ENCODE assay signal across 28 cellular contexts in the genomic region with DNA sequence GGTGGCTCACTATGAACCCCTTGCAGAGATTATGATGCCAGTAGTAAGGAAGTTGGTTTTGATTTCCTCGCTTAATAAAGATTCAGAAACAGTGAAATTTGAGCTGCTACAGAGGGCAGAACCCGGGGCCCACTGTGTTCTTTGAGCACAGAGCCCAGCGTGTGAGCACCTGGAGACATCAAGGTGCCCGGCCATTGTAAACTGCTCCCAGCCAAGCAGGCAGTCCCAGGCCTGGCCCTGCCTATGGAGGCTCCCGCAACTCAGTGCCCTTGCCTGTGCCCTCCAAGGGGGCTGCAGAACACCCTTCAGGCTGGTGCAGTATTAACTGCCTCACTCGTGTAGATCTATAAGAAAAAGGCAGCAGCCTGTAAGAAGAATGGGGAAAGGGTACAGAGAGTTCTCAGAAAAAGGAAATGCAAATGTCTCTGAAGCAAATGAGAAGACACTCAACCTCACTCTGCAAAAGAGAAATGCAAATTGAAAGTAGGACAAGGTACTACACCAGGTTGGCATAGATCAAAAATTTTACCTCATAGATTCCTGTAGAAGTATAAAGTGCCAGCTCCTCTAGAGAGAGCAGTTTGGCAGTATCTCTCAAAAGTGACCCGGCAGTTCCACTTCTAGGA.
"Had no signal": no experiment of that assay in that cellular context is flagged by ENCODE, and none has a peak within 500 bp of the region (broad histone marks: within the 10 kb centered on the region; RNA-seq: fewer than 3 reads in every experiment).

No MANE protein-coding gene starts in this region.

- H3K4me3 Mint-ChIP-seq: activated CD4-positive, alpha-beta memory T cell treated with anti-CD3 and anti-CD28 coated beads, Interleukin-2, amount 10 ng/mL, durations not matched to agents 7 days and 5 days; activated CD4-positive, alpha-beta T cell treated with anti-CD3 and anti-CD28 coated beads, Interleukin-2, amount 10 ng/mL, durations not matched to agents 7 days and 5 days; activated naive CD4-positive, alpha-beta T cell treated with anti-CD3 and anti-CD28 coated beads, Interleukin-2, amount 10 ng/mL, durations not matched to agents 7 days and 5 days; activated naive CD8-positive, alpha-beta T cell treated with anti-CD3 and anti-CD28 coated beads, Interleukin-2, amount 10 ng/mL, durations not matched to agents 7 days and 5 days; activated T-cell treated with anti-CD3 and anti-CD28 coated beads, Interleukin-2, amount 50 U/mL, for 24 hours; activated T-cell treated with anti-CD3 and anti-CD28 coated beads, Interleukin-2, amount 50 U/mL, for 72 hours; brain had no signal

- H3K27ac ChIP-seq: ascending aorta, breast epithelium, cardiac muscle cell, colonic mucosa, epithelial cell of prostate, esophagus squamous epithelium, gastroesophageal sphincter, heart right ventricle had no signal

- H3K9me3 Mint-ChIP-seq: activated T-cell treated with anti-CD3 and anti-CD28 coated beads, Interleukin-2, amount 50 U/mL, for 24 hours had no signal

- H3K27me3 ChIP-seq: ascending aorta, breast epithelium, cardiac muscle cell, colonic mucosa, esophagus squamous epithelium, gastroesophageal sphincter, heart right ventricle had no signal

- H3K4me3 ChIP-seq: ascending aorta, breast epithelium, cardiac muscle cell, colonic mucosa, esophagus squamous epithelium, gastroesophageal sphincter, heart right ventricle had no signal

- H3K27ac Mint-ChIP-seq: activated CD4-positive, alpha-beta memory T cell treated with anti-CD3 and anti-CD28 coated beads, Interleukin-2, amount 10 ng/mL, durations not matched to agents 7 days and 5 days; activated CD4-positive, alpha-beta T cell treated with anti-CD3 and anti-CD28 coated beads, Interleukin-2, amount 10 ng/mL, durations not matched to agents 7 days and 5 days; activated naive CD4-positive, alpha-beta T cell treated with anti-CD3 and anti-CD28 coated beads, Interleukin-2, amount 10 ng/mL, durations not matched to agents 7 days and 5 days; activated naive CD4-positive, alpha-beta T cell treated with anti-CD3 and anti-CD28 coated beads, Interleukin-2, amount 50 U/mL, for 72 hours; activated naive CD8-positive, alpha-beta T cell treated with anti-CD3 and anti-CD28 coated beads, Interleukin-2, amount 10 ng/mL, durations not matched to agents 7 days and 5 days; activated T-cell treated with anti-CD3 and anti-CD28 coated beads, Interleukin-2, amount 50 U/mL, for 24 hours; activated T-cell treated with anti-CD3 and anti-CD28 coated beads, Interleukin-2, amount 50 U/mL, for 72 hours; brain had no signal

- H3K36me3 ChIP-seq: ascending aorta, breast epithelium, cardiac muscle cell, colonic mucosa, esophagus squamous epithelium, gastroesophageal sphincter, heart right ventricle had no signal

- DNase-seq: activated CD4-positive, alpha-beta memory T cell treated with anti-CD3 and anti-CD28 coated beads, Interleukin-2, amount 10 ng/mL, durations not matched to agents 7 days and 5 days; activated CD4-positive, alpha-beta T cell treated with anti-CD3 and anti-CD28 coated beads for 1 hour; activated CD4-positive, alpha-beta T cell treated with anti-CD3 and anti-CD28 coated beads for 4 hours; activated CD4-positive, alpha-beta T cell treated with anti-CD3 and anti-CD28 coated beads, Interleukin-2, amount 10 ng/mL, durations not matched to agents 7 days and 5 days; activated CD4-positive, alpha-beta T cell treated with anti-CD3 and anti-CD28 coated beads, Interleukin-2, amount 50 U/mL, for 4 hours; activated CD8-positive, alpha-beta memory T cell treated with anti-CD3 and anti-CD28 coated beads, Interleukin-2, amount 50 U/mL, for 48 hours; activated gamma-delta T cell; activated naive CD4-positive, alpha-beta T cell; activated naive CD4-positive, alpha-beta T cell treated with anti-CD3 and anti-CD28 coated beads, Interleukin-2, amount 10 ng/mL, durations not matched to agents 7 days and 5 days; activated naive CD8-positive, alpha-beta T cell treated with anti-CD3 and anti-CD28 coated beads, Interleukin-2, amount 10 ng/mL, durations not matched to agents 7 days and 5 days; activated T-cell treated with anti-CD3 and anti-CD28 coated beads for 4 hours; activated T-cell treated with anti-CD3 and anti-CD28 coated beads, Interleukin-2, amount 50 U/mL, for 24 hours; activated T-cell treated with anti-CD3 and anti-CD28 coated beads, Interleukin-2, amount 50 U/mL, for 72 hours; central memory CD4-positive, alpha-beta T cell; cerebellar nuclear complex; colonic mucosa; effector CD8-positive, alpha-beta T cell; esophagus squamous epithelium; foreskin melanocyte; heart right ventricle; T-helper 2 cell had no signal

- H3K27me3 Mint-ChIP-seq: activated CD4-positive, alpha-beta memory T cell treated with anti-CD3 and anti-CD28 coated beads, Interleukin-2, amount 10 ng/mL, durations not matched to agents 7 days and 5 days; activated CD4-positive, alpha-beta T cell treated with anti-CD3 and anti-CD28 coated beads, Interleukin-2, amount 10 ng/mL, durations not matched to agents 7 days and 5 days; activated naive CD4-positive, alpha-beta T cell treated with anti-CD3 and anti-CD28 coated beads, Interleukin-2, amount 10 ng/mL, durations not matched to agents 7 days and 5 days; activated T-cell treated with anti-CD3 and anti-CD28 coated beads, Interleukin-2, amount 50 U/mL, for 24 hours; brain had no signal

- H3K36me3 Mint-ChIP-seq: activated naive CD4-positive, alpha-beta T cell treated with anti-CD3 and anti-CD28 coated beads, Interleukin-2, amount 10 ng/mL, durations not matched to agents 7 days and 5 days; activated naive CD4-positive, alpha-beta T cell treated with anti-CD3 and anti-CD28 coated beads, Interleukin-2, amount 50 U/mL, for 72 hours; activated naive CD8-positive, alpha-beta T cell treated with anti-CD3 and anti-CD28 coated beads, Interleukin-2, amount 10 ng/mL, durations not matched to agents 7 days and 5 days; brain had no signal

- H3K9me3 ChIP-seq: ascending aorta, breast epithelium, colonic mucosa, esophagus squamous epithelium, gastroesophageal sphincter, heart right ventricle had no signal

- H3K4me1 ChIP-seq: ascending aorta, breast epithelium, colonic mucosa, esophagus squamous epithelium, gastroesophageal sphincter had no signal

- ATAC-seq: activated naive CD4-positive, alpha-beta T cell treated with anti-CD3 and anti-CD28 coated beads, Interleukin-2, amount 50 U/mL, for 72 hours; activated T-cell treated with anti-CD3 and anti-CD28 coated beads, Interleukin-2, amount 50 U/mL, for 72 hours; gastroesophageal sphincter; heart right ventricle had no signal
